18 cellular contexts compared by ENCODE assay signal in genomic region chr2:217074576-217075224, GRCh38.
DNase-seq lines count a peak whose midpoint lies in the region; FAIRE-seq and TF ChIP-seq lines count a peak whose summit lies in the region.
"Had no signal": no experiment of that assay in that cellular context is flagged by ENCODE, and none has a peak within 500 bp of the region (broad histone marks: within the 10 kb centered on the region; RNA-seq: fewer than 3 reads in every experiment).

No MANE protein-coding gene starts in this region.

- H3K4me1 ChIP-seq in tibial artery = peaks cover 0 to 30% (median 16%) of the 10 kb centered on the region in 4 donors
- H3K4me1 ChIP-seq: pancreas had no signal

- H3K27me3 ChIP-seq in tibial artery = no peaks in the 10 kb centered on the region
- H3K27me3 ChIP-seq: pancreas had no signal

- no peaks in the 10 kb centered on the region for H3K9me3 Mint-ChIP-seq in nephron progenitor cell
- H3K9me3 Mint-ChIP-seq: activated naive CD8-positive, alpha-beta T cell treated with anti-CD3 and anti-CD28 coated beads, Interleukin-2, amount 10 ng/mL, durations not matched to agents 7 days and 5 days; CD8-positive, alpha-beta T cell; dendritic cell treated with granulocyte-macrophage colony-stimulating factor and Interleukin-4, amounts not matched to agents 40 ng/mL and 50 ng/mL, for 4 days had no signal

- H3K4me3 Mint-ChIP-seq in nephron progenitor cell = no peak overlapping the region
- H3K4me3 Mint-ChIP-seq: activated naive CD8-positive, alpha-beta T cell treated with anti-CD3 and anti-CD28 coated beads, Interleukin-2, amount 10 ng/mL, durations not matched to agents 7 days and 5 days; CD8-positive, alpha-beta T cell; dendritic cell treated with granulocyte-macrophage colony-stimulating factor and Interleukin-4, amounts not matched to agents 40 ng/mL and 50 ng/mL, for 4 days had no signal

- no peak for FAIRE-seq in GM19239 (lab: Jason Lieb, UNC)
- FAIRE-seq: GM12892, pancreas, urothelium cell line had no signal

- intact Hi-C loops in tibial artery (cut with DNase I; ENCODE audit: low total_unique reads) = no loop called here

- peak; percentile 0 for DNase-seq in activated CD8-positive, alpha-beta memory T cell treated with anti-CD3 and anti-CD28 coated beads, Interleukin-2, amount 50 U/mL, for 48 hours
- no peak for DNase-seq in activated CD8-positive, alpha-beta memory T cell treated with anti-CD3 and anti-CD28 coated beads for 24 hours
- DNase-seq in fibroblast of villous mesenchyme (ENCODE audit: low read depth) (peak; percentile 76), nephron progenitor cell (no peak), tibial artery (no peak), NCI-H446 treated with DMSO at 0.1 percent for 48 hours (lab: John Stamatoyannopoulos, UW) (no peak), GM19239 (ENCODE audit: insufficient read length, low spot score) (no peak)
- no peak for DNase-seq in activated CD4-positive, alpha-beta T cell treated with anti-CD3 and anti-CD28 coated beads, Interleukin-2, amount 50 U/mL, for 48 hours
- DNase-seq: activated naive CD8-positive, alpha-beta T cell treated with anti-CD3 and anti-CD28 coated beads, Interleukin-2, amount 10 ng/mL, durations not matched to agents 7 days and 5 days; CD8-positive, alpha-beta T cell; NCI-H2029 treated with DMSO at 0.1 percent for 48 hours; NCI-H774; pancreas; stimulated activated CD4-positive, alpha-beta T cell treated with anti-CD3 and anti-CD28 coated beads, Interleukin-1b, Interleukin-23, amount 100 ng/mL, for 48 hours had no signal

- no peaks in the 10 kb centered on the region for H3K27me3 Mint-ChIP-seq in nephron progenitor cell (ENCODE audit: low read depth, poor library complexity)
- H3K27me3 Mint-ChIP-seq: activated naive CD8-positive, alpha-beta T cell treated with anti-CD3 and anti-CD28 coated beads, Interleukin-2, amount 10 ng/mL, durations not matched to agents 7 days and 5 days had no signal

- TF ChIP-seq CTCF in fibroblast of villous mesenchyme (IDR thresholded peaks at IDR 0.05; ENCODE audit: insufficient read depth, low read depth, low read length) (no peak), nephron progenitor cell (IDR thresholded peaks at IDR 0.05) (no peak), tibial artery (IDR thresholded peaks at IDR 0.05) (no peak)

- H3K36me3 ChIP-seq in tibial artery = no peaks in the 10 kb centered on the region
- H3K36me3 ChIP-seq: pancreas had no signal

- H3K27ac ChIP-seq in tibial artery = peak overlapping the region; percentile 55 to 72
- H3K27ac ChIP-seq: pancreas, RWPE1 had no signal

- peak overlapping the region; percentile 23 for H3K27ac Mint-ChIP-seq in nephron progenitor cell
- H3K27ac Mint-ChIP-seq: activated naive CD8-positive, alpha-beta T cell treated with anti-CD3 and anti-CD28 coated beads, Interleukin-2, amount 10 ng/mL, durations not matched to agents 7 days and 5 days; CD8-positive, alpha-beta T cell; dendritic cell treated with granulocyte-macrophage colony-stimulating factor and Interleukin-4, amounts not matched to agents 40 ng/mL and 50 ng/mL, for 4 days had no signal

- H3K36me3 Mint-ChIP-seq in nephron progenitor cell (ENCODE audit: low read depth) = no peaks in the 10 kb centered on the region
- H3K36me3 Mint-ChIP-seq: activated naive CD8-positive, alpha-beta T cell treated with anti-CD3 and anti-CD28 coated beads, Interleukin-2, amount 10 ng/mL, durations not matched to agents 7 days and 5 days; CD8-positive, alpha-beta T cell had no signal

- no peaks in the 10 kb centered on the region for H3K9me3 ChIP-seq in tibial artery
- H3K9me3 ChIP-seq: pancreas had no signal

- H3K4me3 ChIP-seq in fibroblast of villous mesenchyme (ENCODE audit: low read depth, low read length) = no peak overlapping the region
- H3K4me3 ChIP-seq in tibial artery = no peak overlapping the region
- H3K4me3 ChIP-seq: pancreas had no signal

- H3K4me1 Mint-ChIP-seq in nephron progenitor cell = peaks cover 52% of the 10 kb centered on the region
- H3K4me1 Mint-ChIP-seq: activated naive CD8-positive, alpha-beta T cell treated with anti-CD3 and anti-CD28 coated beads, Interleukin-2, amount 10 ng/mL, durations not matched to agents 7 days and 5 days had no signal

Comparison
In these comparisons a context has a peak if more than half of its experiments do, and no peak if none do; other contexts are left out.
1. DNase-seq: peak in activated CD8-positive, alpha-beta memory T cell treated with anti-CD3 and anti-CD28 coated beads, Interleukin-2, amount 50 U/mL, for 48 hours (single experiment) and fibroblast of villous mesenchyme (single experiment); none in activated CD8-positive, alpha-beta memory T cell treated with anti-CD3 and anti-CD28 coated beads for 24 hours (single experiment), nephron progenitor cell (single experiment), tibial artery (0 of 2), NCI-H446 treated with DMSO at 0.1 percent for 48 hours (single experiment), GM19239 (single experiment) and activated CD4-positive, alpha-beta T cell treated with anti-CD3 and anti-CD28 coated beads, Interleukin-2, amount 50 U/mL, for 48 hours (0 of 2).